In genomic region chr12:122975790-122976647, GRCh38 we compare ENCODE assay signal across 8 cellular contexts. TPM values are rescaled to one million over a fixed set of nuclear protein-coding genes. Genes with fewer than 3 reads are reported as not detected.
A peak's percentile ranks its signal among the peaks of the same experiment; 100 is the strongest.
DNase-seq lines count a peak whose midpoint lies in the region; ATAC-seq, FAIRE-seq and TF ChIP-seq lines count a peak whose summit lies in the region.

No MANE protein-coding gene starts in this region.

- intact Hi-C loops in lower lobe of right lung (cut with DNase I) = no loop called here

- no peak for ATAC-seq in lower lobe of right lung
- ATAC-seq in HG02571 (IDR thresholded peaks at IDR 0.05; ENCODE audit: unreplicated experiment) = no peak

- H2AFZ ChIP-seq in astrocyte (ENCODE audit: low read depth, low read length) = peak overlapping the region; percentile 83

- H3K9ac ChIP-seq in HUES48 (ENCODE audit: low read depth, low read length) (peak overlapping the region; percentile 73), astrocyte (ENCODE audit: low read length) (peak overlapping the region; percentile 96)

- H3K36me3 ChIP-seq in HUES48 (ENCODE audit: control insufficient read depth, insufficient read depth, low read length) (peaks cover 21% of the 10 kb centered on the region; the same call in 1 of the 2 replicates), astrocyte (ENCODE audit: insufficient read depth, low read length) (no peaks in the 10 kb centered on the region), lower lobe of right lung (peaks cover 13% of the 10 kb centered on the region)

- no peaks in the 10 kb centered on the region for H3K36me3 Mint-ChIP-seq in astrocyte (ENCODE audit: low read depth, unreplicated experiment)

- no peak for TF ChIP-seq CTCF in AG04449 (IDR thresholded peaks at IDR 0.05; ENCODE audit: insufficient read depth, low read length, missing control alignments)
- TF ChIP-seq CTCF in astrocyte (IDR thresholded peaks at IDR 0.05; ENCODE audit: insufficient read depth, low read depth, low read length) = no peak
- no peak for TF ChIP-seq CTCF in lower lobe of right lung (IDR thresholded peaks at IDR 0.05)

- peaks cover 10% of the 10 kb centered on the region for H3K4me1 Mint-ChIP-seq in astrocyte (ENCODE audit: low read depth, unreplicated experiment)

- no peaks in the 10 kb centered on the region for H4K20me1 ChIP-seq in astrocyte (ENCODE audit: insufficient read depth, low read length)

- no peaks in the 10 kb centered on the region for H3K27me3 Mint-ChIP-seq in astrocyte (ENCODE audit: low read depth, unreplicated experiment)

- POLR2A ChIA-PET in AG04449 (lab: Yijun Ruan, JAX) = interaction anchor here (0.9 to 2.8 kb wide), 5 partner anchors 67 to 266 kb away, joined by 3 to 25 read pairs (median 4); partner anchors contain the start of genes MPHOSPH9 and MTRFR

- H3K79me2 ChIP-seq in astrocyte (ENCODE audit: insufficient read depth, low read length) = peaks cover 59% of the 10 kb centered on the region

- H3K27me3 ChIP-seq in HUES48 (ENCODE audit: control insufficient read depth, insufficient read depth, low read length) (no peaks in the 10 kb centered on the region), astrocyte (ENCODE audit: insufficient read depth, low read length) (no peaks in the 10 kb centered on the region), lower lobe of right lung (ENCODE audit: low read depth) (no peaks in the 10 kb centered on the region)

- peak overlapping the region; percentile 97 for H3K27ac Mint-ChIP-seq in astrocyte (ENCODE audit: unreplicated experiment)

- peak overlapping the region; percentile 97 for H3K4me3 Mint-ChIP-seq in astrocyte (ENCODE audit: unreplicated experiment)

- H3K9me3 ChIP-seq in HUES48 (ENCODE audit: control insufficient read depth, insufficient read depth, low read length) (no peaks in the 10 kb centered on the region), astrocyte (ENCODE audit: insufficient read depth, low read depth, low read length) (no peaks in the 10 kb centered on the region), lower lobe of right lung (no peaks in the 10 kb centered on the region)

- no peak for FAIRE-seq in astrocyte (lab: Jason Lieb, UNC)

- no peak for DNase-seq in AG04449 (ENCODE audit: low read depth, low spot score)
- DNase-seq in astrocyte (ENCODE audit: low read depth) = no peak
- DNase-seq in lower lobe of right lung = no peak
- DNase-seq in activated CD4-positive, CD25-positive, alpha-beta regulatory T cell (lab: John Stamatoyannopoulos, UW) = no peak
- DNase-seq in stimulated activated naive CD4-positive, alpha-beta T cell treated with Interleukin-2 at 50 U/mL for 16 hours (lab: John Stamatoyannopoulos, UW) = no peak
- no peak for DNase-seq in putamen (ENCODE audit: low spot score)

- H3K9me3 Mint-ChIP-seq in astrocyte (ENCODE audit: unreplicated experiment) = no peaks in the 10 kb centered on the region

- H3K4me1 ChIP-seq in HUES48 (ENCODE audit: control insufficient read depth, insufficient read depth, low read length) (peaks cover 11% of the 10 kb centered on the region; the same call in 1 of the 2 replicates), astrocyte (ENCODE audit: insufficient read depth, low read length) (peaks cover 28% of the 10 kb centered on the region), lower lobe of right lung (peaks cover 48% of the 10 kb centered on the region)

- peak overlapping the region; percentile 97 for H3K4me2 ChIP-seq in astrocyte (ENCODE audit: low read length)

- CTCF ChIA-PET in AG04449 (lab: Yijun Ruan, JAX) = interaction anchor here (0.5 to 3.5 kb wide), 8 partner anchors 10 to 265 kb away, joined by 3 to 21 read pairs (median 4); no protein-coding TSS in a partner anchor

- H3K4me3 ChIP-seq in AG04449 (ENCODE audit: low read depth, low read length) (peak overlapping the region; percentile 99), HUES48 (ENCODE audit: low read depth, low read length) (peak overlapping the region; percentile 92), astrocyte (ENCODE audit: insufficient read depth, low read depth, low read length) (peak overlapping the region; percentile 85), lower lobe of right lung (peak overlapping the region; percentile 97)

- H3K27ac ChIP-seq in HUES48 (ENCODE audit: low read depth, low read length) (peak overlapping the region; percentile 48), astrocyte (ENCODE audit: low read depth, low read length) (peak overlapping the region; percentile 96), lower lobe of right lung (peak overlapping the region; percentile 99)

RNA-seq across cellular contexts. Expression of gene OGFOD2, which starts 1.0 kb away (rescaled TPM):
- total RNA-seq in astrocyte = 13.3 and 16.1 TPM in 2 replicates
- 19.5 TPM for total RNA-seq in lower lobe of right lung

RNA-seq across cellular contexts. Expression of gene ARL6IP4, which starts 4.5 kb away (rescaled TPM):
- total RNA-seq in astrocyte (121 and 122 TPM in 2 replicates), lower lobe of right lung (139 TPM)

RNA-seq across cellular contexts. Expression of gene ABCB9, which starts 9.8 kb away (rescaled TPM):
- total RNA-seq in astrocyte (11.6 and 12.9 TPM in 2 replicates), lower lobe of right lung (2.9 TPM)

Comparison
In these comparisons a context has a peak if more than half of its experiments do, and no peak if none do; other contexts are left out.
1. H3K27ac ChIP-seq: peak in every context shown above with its lines; median percentile 99 in lower lobe of right lung; 96 in astrocyte; 48 in HUES48.